ENCODE assay signal across 25 cellular contexts in genomic region chr6:77425216-77425615, GRCh38. TPM values are rescaled to one million over a fixed set of nuclear protein-coding genes. Genes with fewer than 3 reads are reported as not detected.
"Had no signal": no experiment of that assay in that cellular context is flagged by ENCODE, and none has a peak within 500 bp of the region (broad histone marks: within the 10 kb centered on the region; RNA-seq: fewer than 3 reads in every experiment).

No MANE protein-coding gene starts in this region.

- H3K27ac ChIP-seq: adrenal gland, cardiac muscle cell, SJSA1 had no signal

- ATAC-seq: activated T-cell treated with anti-CD3 and anti-CD28 coated beads, Interleukin-2, amount 50 U/mL, for 4 hours; PC-3; SK-N-SH treated with all-trans-retinoic acid at 6 μM for 48 hours had no signal

- H3K4me3 ChIP-seq: adrenal gland, cardiac muscle cell, MG63, SJSA1 had no signal

- H3K27me3 ChIP-seq: adrenal gland, cardiac muscle cell, MG63, SJSA1 had no signal

- H3K9me3 ChIP-seq: adrenal gland, MG63, SJSA1 had no signal

- DNase-seq: activated CD4-positive, alpha-beta T cell treated with anti-CD3 and anti-CD28 coated beads for 1 hour; activated CD4-positive, alpha-beta T cell treated with anti-CD3 and anti-CD28 coated beads, Interleukin-2, amount 10 ng/mL, durations not matched to agents 24 days and 14 days; activated CD4-positive, alpha-beta T cell treated with anti-CD3 and anti-CD28 coated beads, Interleukin-2, amount 50 U/mL, for 48 hours; activated CD8-positive, alpha-beta memory T cell treated with anti-CD3 and anti-CD28 coated beads for 24 hours; activated gamma-delta T cell treated with Interleukin-2 at 50 U/mL for 16 hours; activated naive CD4-positive, alpha-beta T cell treated with anti-CD3 and anti-CD28 coated beads, Interleukin-2, amount 10 ng/mL, durations not matched to agents 7 days and 5 days; activated naive CD8-positive, alpha-beta T cell treated with anti-CD3 and anti-CD28 coated beads for 36 hours; activated T-cell treated with anti-CD3 and anti-CD28 coated beads, Interleukin-2, amount 50 U/mL, for 4 hours; adrenal gland; MG63; MV-4-11; NCI-H1092 treated with DMSO at 0.1 percent for 48 hours; NCI-H1436; NCI-H1694 treated with DMSO at 0.1 percent for 48 hours; NCI-H2081; NCI-H510A treated with DMSO at 0.1 percent for 48 hours; NCI-H69; PC-3; SHP77; SW 1271 had no signal

- H3K4me1 ChIP-seq: adrenal gland, SJSA1 had no signal

- H3K36me3 ChIP-seq: adrenal gland, cardiac muscle cell, MG63, SJSA1 had no signal

RNA-seq across cellular contexts. Expression of gene HTR1B, which starts 38.1 kb away (rescaled TPM):
- total RNA-seq: activated CD4-positive, alpha-beta T cell treated with anti-CD3 and anti-CD28 coated beads, Interleukin-2, amount 10 ng/mL, durations not matched to agents 24 days and 14 days; activated naive CD8-positive, alpha-beta T cell treated with anti-CD3 and anti-CD28 coated beads for 36 hours; activated T-cell treated with anti-CD3 and anti-CD28 coated beads, Interleukin-2, amount 50 U/mL, for 4 hours; activated T-helper 2 cell treated with anti-CD3 and anti-CD28 coated beads, Interferon-gamma antibody, Interleukin-2, Interleukin-4, amounts not matched to agents 10 μg/mL and 5 μg/mL and 100 μg/mL, durations not matched to agents 14 hours and 24 hours and 36 hours; PC-3; SJSA1; T-helper 1 cell treated with Interleukin-12 subunit alpha and Interleukin-12 subunit beta and Interleukin-4 antibody, amounts not matched to agents 30 ng/mL and 1 ng/mL, for 36 hours had no signal
